ENCODE assay signal across 1 cellular context in the genomic region with DNA sequence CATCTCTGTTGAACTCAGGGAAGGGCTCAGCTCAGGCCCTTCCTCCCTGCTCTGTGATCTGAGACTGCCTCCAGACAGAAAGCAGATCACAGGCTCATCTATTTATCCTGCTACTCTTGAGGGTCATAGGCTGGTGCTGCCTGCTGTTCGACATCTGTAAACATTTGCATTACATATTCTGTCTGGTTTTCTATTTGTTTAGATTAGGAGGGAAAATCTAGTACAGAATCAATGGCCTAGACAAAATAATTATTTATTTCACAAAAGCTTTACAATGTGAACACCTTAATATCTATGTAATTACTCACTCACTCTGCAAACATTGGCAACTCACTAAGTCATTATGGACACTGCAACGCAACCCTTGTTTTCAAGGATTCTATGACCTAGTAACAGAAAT.
TF ChIP-seq lines count a peak whose summit lies in the region.

No MANE protein-coding gene starts in this region.

TF ChIP-seq in A549, 52 proteins besides CTCF, POLR2A, EP300 and RAD21 (continued from another document):
- TF ChIP-seq E2F6 (IDR thresholded peaks at IDR 0.05; ENCODE audit: borderline replicate concordance, low read depth), result no peak
- no peak for TF ChIP-seq ZC3H11A (IDR thresholded peaks at IDR 0.05)
- no peak for TF ChIP-seq TP53 (CRISPR knock-in tag; IDR thresholded peaks at IDR 0.05)
- TF ChIP-seq, protein P1, sequence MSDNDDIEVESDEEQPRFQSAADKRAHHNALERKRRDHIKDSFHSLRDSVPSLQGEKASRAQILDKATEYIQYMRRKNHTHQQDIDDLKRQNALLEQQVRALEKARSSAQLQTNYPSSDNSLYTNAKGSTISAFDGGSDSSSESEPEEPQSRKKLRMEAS (IDR thresholded peaks at IDR 0.05), result peak; percentile 58; the same call in 1 of the 2 replicates
- no peak for TF ChIP-seq HDAC2 (IDR thresholded peaks at IDR 0.05)
- peak; percentile 43; the same call in 1 of the 2 replicates for TF ChIP-seq FOSL2 (IDR thresholded peaks at IDR 0.05)
- peak; percentile 98 for TF ChIP-seq FOSL2 (CRISPR knock-in tag; IDR thresholded peaks at IDR 0.05)
- TF ChIP-seq FOSB (CRISPR knock-in tag; IDR thresholded peaks at IDR 0.05), result no peak
TF ChIP-seq in A549: peak in this region for 9.
